ENCODE assay signal across 1 cellular context in genomic region chr7:140924821-140925421, GRCh38.
TF ChIP-seq lines count a peak whose summit lies in the region.

Gene BRAF (minus strand): TSS chr7:140924929. CDS start chr7:140924703, 226 bp downstream.

TF ChIP-seq in H1, 55 proteins besides CTCF, POLR2A, EP300 and RAD21:
- TF ChIP-seq NANOG (IDR thresholded peaks at IDR 0.05; ENCODE audit: insufficient read depth, low read depth, low read length, poor library complexity, severe bottlenecking) (no peak), USF2 (IDR thresholded peaks at IDR 0.05; ENCODE audit: low read length) (no peak), KDM4A (IDR thresholded peaks at IDR 0.05; ENCODE audit: low read depth, low read length, severe bottlenecking) (no peak), SP4 (IDR thresholded peaks at IDR 0.05; ENCODE audit: low read length) (no peak), KDM5A (IDR thresholded peaks at IDR 0.05; ENCODE audit: low read length) (no peak), YY1 (IDR thresholded peaks at IDR 0.05; ENCODE audit: low read depth, low read length) (0 out of 2 replicates have a peak, but pooled peaks have one; percentile 54), PHF8 (conservative IDR thresholded peaks at IDR 0.05; ENCODE audit: low read depth, low read length) (peak; percentile 41), SIRT6 (IDR thresholded peaks at IDR 0.05; ENCODE audit: low read length) (no peak), BRCA1 (IDR thresholded peaks at IDR 0.05; ENCODE audit: low read depth, low read length) (peak; percentile 65; the same call in 1 of the 2 replicates), EZH2 (IDR thresholded peaks at IDR 0.05; ENCODE audit: low read depth, low read length, severe bottlenecking) (no peak), EGR1 (IDR thresholded peaks at IDR 0.05; ENCODE audit: borderline replicate concordance, low read depth, low read length) (no peak), FOSL1 (IDR thresholded peaks at IDR 0.05; ENCODE audit: insufficient read depth, low read depth, low read length) (no peak), JUN (IDR thresholded peaks at IDR 0.05; ENCODE audit: low read depth, low read length) (no peak; the same call in 1 of the 2 replicates), ASH2L (IDR thresholded peaks at IDR 0.05; ENCODE audit: low read length) (no peak), SRF (IDR thresholded peaks at IDR 0.05; ENCODE audit: low read depth, low read length) (0 out of 2 replicates have a peak, but pooled peaks have one; percentile 44), CHD1 (IDR thresholded peaks at IDR 0.05; ENCODE audit: low read depth, low read length) (no peak), BACH1 (IDR thresholded peaks at IDR 0.05; ENCODE audit: low read length) (no peak), SP2 (IDR thresholded peaks at IDR 0.05; ENCODE audit: low read length) (no peak), JUND (IDR thresholded peaks at IDR 0.05; ENCODE audit: low read length) (peak; percentile 93), GABPA (IDR thresholded peaks at IDR 0.05; ENCODE audit: borderline replicate concordance, insufficient read depth, low read length) (no peak), MAFK (IDR thresholded peaks at IDR 0.05; ENCODE audit: low read depth, low read length) (no peak), TAF7 (optimal IDR thresholded peaks at IDR 0.05; ENCODE audit: borderline replicate concordance, low read depth, low read length) (peak; percentile 72), HDAC6 (IDR thresholded peaks at IDR 0.05; ENCODE audit: low read depth, low read length) (no peak), SIX5 (IDR thresholded peaks at IDR 0.05; ENCODE audit: low read depth, low read length) (no peak), NRF1 (IDR thresholded peaks at IDR 0.05; ENCODE audit: low read depth, low read length) (no peak), CREB1 (IDR thresholded peaks at IDR 0.05) (peak; percentile 98), RBBP5 (IDR thresholded peaks at IDR 0.05; ENCODE audit: borderline replicate concordance, low read depth, low read length) (peak; percentile 21; the same call in 1 of the 2 replicates), TAF1 (IDR thresholded peaks at IDR 0.05; ENCODE audit: low read depth, low read length) (peak; percentile 91), E2F6 (IDR thresholded peaks at IDR 0.05) (no peak), BCL11A (IDR thresholded peaks at IDR 0.05; ENCODE audit: low read depth in 2 of 2, low read length in 2 of 2) (no peak), SUZ12 (IDR thresholded peaks at IDR 0.05; ENCODE audit: low read length) (no peak), RNF2 (IDR thresholded peaks at IDR 0.05; ENCODE audit: borderline replicate concordance, low read depth, low read length, missing control alignments, poor library complexity, severe bottlenecking) (no peak), CHD2 (IDR thresholded peaks at IDR 0.05; ENCODE audit: low read length) (0 out of 2 replicates have a peak, but pooled peaks have one; percentile 17), RXRA (IDR thresholded peaks at IDR 0.05; ENCODE audit: insufficient read depth, low read depth, low read length) (no peak), ZNF274 (IDR thresholded peaks at IDR 0.05; ENCODE audit: borderline replicate concordance, extremely low read depth, low read length) (no peak), TCF12 (IDR thresholded peaks at IDR 0.05; ENCODE audit: low read depth, low read length) (no peak), ATF3 (IDR thresholded peaks at IDR 0.05; ENCODE audit: insufficient read depth, low read depth, low read length) (peak; percentile 43; the same call in 1 of the 2 replicates), CBX8 (IDR thresholded peaks at IDR 0.05; ENCODE audit: borderline replicate concordance, low read depth, low read length) (no peak), KDM1A (IDR thresholded peaks at IDR 0.05; ENCODE audit: borderline replicate concordance, low read length) (no peak), CTBP2 (IDR thresholded peaks at IDR 0.05; ENCODE audit: borderline replicate concordance, insufficient read depth, insufficient read length, low read length) (no peak), CHD7 (IDR thresholded peaks at IDR 0.05; ENCODE audit: insufficient replicate concordance, low read length) (no peak), CEBPB (IDR thresholded peaks at IDR 0.05; ENCODE audit: low read depth, low read length) (no peak), MAX (IDR thresholded peaks at IDR 0.05) (peak; percentile 57), RFX5 (IDR thresholded peaks at IDR 0.05; ENCODE audit: borderline replicate concordance, low read depth, low read length) (no peak), POU5F1 (IDR thresholded peaks at IDR 0.05; ENCODE audit: low read depth, low read length) (no peak), SIN3A (conservative IDR thresholded peaks at IDR 0.05 in 1 of 2, IDR thresholded peaks at IDR 0.05 in 1 of 2; ENCODE audit: low read depth in 1 of 2, low read length in 2 of 2) (0 out of 4 replicates have a peak, but pooled peaks of 1 of the 2 experiments have one; percentile 38), POLR2AphosphoS5 (IDR thresholded peaks at IDR 0.05; ENCODE audit: low read depth, low read length) (peak; percentile 92), GTF2F1 (IDR thresholded peaks at IDR 0.05; ENCODE audit: borderline replicate concordance, low read depth, low read length) (no peak), CBX5 (IDR thresholded peaks at IDR 0.05; ENCODE audit: low read depth, low read length) (no peak), SAP30 (IDR thresholded peaks at IDR 0.05; ENCODE audit: insufficient read depth, insufficient replicate concordance, low read length) (no peak), TBP (IDR thresholded peaks at IDR 0.05; ENCODE audit: low read depth, low read length) (peak; percentile 83), HDAC2 (IDR thresholded peaks at IDR 0.05; ENCODE audit: borderline replicate concordance in 1 of 2, low read depth in 2 of 2, low read length in 2 of 2) (no peak), SP1 (IDR thresholded peaks at IDR 0.05; ENCODE audit: low read depth, low read length) (peak; percentile 84), ATF2 (IDR thresholded peaks at IDR 0.05; ENCODE audit: low read length) (peak; percentile 63; the same call in 1 of the 2 replicates), TEAD4 (IDR thresholded peaks at IDR 0.05; ENCODE audit: low read depth, low read length) (no peak)
TF ChIP-seq in H1: peak in this region for 17.
